Comparison of ENCODE assay signal across 1 cellular context in the genomic region with DNA sequence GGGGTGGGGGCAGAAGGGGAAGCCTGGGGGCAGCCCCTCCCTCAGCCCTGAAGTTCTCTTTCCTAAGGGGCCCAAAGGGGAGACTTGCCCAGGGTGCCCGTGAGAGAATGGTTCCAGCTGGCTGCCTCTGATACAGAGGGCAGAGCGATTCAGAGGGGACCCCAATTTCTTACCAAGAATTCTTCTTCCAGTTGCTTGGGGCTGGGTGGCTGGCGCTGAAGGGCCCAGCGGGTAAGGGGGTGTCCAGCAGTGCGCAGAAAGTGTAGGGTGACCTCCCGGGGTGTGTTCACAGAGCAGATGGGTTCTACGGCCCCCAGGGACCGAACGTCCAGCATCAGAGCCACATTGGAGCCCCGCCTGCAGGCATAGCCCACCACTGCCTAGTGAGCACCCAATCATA.
TF ChIP-seq lines count a peak whose summit lies in the region.

No MANE protein-coding gene starts in this region.

TF ChIP-seq in GM12878, 131 proteins besides CTCF, POLR2A, EP300 and RAD21:
- TF ChIP-seq, protein P1, sequence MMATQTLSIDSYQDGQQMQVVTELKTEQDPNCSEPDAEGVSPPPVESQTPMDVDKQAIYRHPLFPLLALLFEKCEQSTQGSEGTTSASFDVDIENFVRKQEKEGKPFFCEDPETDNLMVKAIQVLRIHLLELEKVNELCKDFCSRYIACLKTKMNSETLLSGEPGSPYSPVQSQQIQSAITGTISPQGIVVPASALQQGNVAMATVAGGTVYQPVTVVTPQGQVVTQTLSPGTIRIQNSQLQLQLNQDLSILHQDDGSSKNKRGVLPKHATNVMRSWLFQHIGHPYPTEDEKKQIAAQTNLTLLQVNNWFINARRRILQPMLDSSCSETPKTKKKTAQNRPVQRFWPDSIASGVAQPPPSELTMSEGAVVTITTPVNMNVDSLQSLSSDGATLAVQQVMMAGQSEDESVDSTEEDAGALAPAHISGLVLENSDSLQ (IDR thresholded peaks at IDR 0.05): no peak
- peak; percentile 50; the same call in 1 of the 2 replicates for TF ChIP-seq PAX5 (IDR thresholded peaks at IDR 0.05; ENCODE audit: borderline replicate concordance, low read depth, low read length)
